In genomic region chr6:3406928-3407809, GRCh38 we compare ENCODE assay signal across 11 cellular contexts.
"Had no signal": no experiment of that assay in that cellular context is flagged by ENCODE, and none has a peak within 500 bp of the region (broad histone marks: within the 10 kb centered on the region; RNA-seq: fewer than 3 reads in every experiment).

No MANE protein-coding gene starts in this region.

- H3K4me3 ChIP-seq: esophagus muscularis mucosa, thoracic aorta, uterus had no signal

- H3K27me3 ChIP-seq: esophagus muscularis mucosa, uterus had no signal

- H3K36me3 ChIP-seq: thoracic aorta, uterus had no signal

- H3K9ac ChIP-seq: parathyroid adenoma had no signal

- ATAC-seq: activated CD4-positive, CD25-positive, alpha-beta regulatory T cell treated with anti-CD3 and anti-CD28 coated beads, Interleukin-2, amount 50 U/mL, for 24 hours had no signal

- H3K27ac ChIP-seq: esophagus muscularis mucosa, parathyroid adenoma, thoracic aorta, uterus had no signal

- DNase-seq: amniotic stem cell; cerebellar nuclear complex; foreskin fibroblast; stimulated activated CD4-positive, alpha-beta T cell treated with anti-CD3 and anti-CD28 coated beads, Interleukin-4, amount 100 ng/mL, for 1 hour; stimulated activated CD8-positive, alpha-beta memory T cell treated with anti-CD3 and anti-CD28 coated beads, Interleukin-4, amount 100 ng/mL, for 48 hours; uterus had no signal

- H3K9me3 ChIP-seq: esophagus muscularis mucosa, thoracic aorta, uterus had no signal

- FAIRE-seq: islet of Langerhans had no signal
